In genomic region chr10:5285186-5285585, GRCh38 we compare ENCODE assay signal across 3 cellular contexts.
TF ChIP-seq lines count a peak whose summit lies in the region.

No MANE protein-coding gene starts in this region.

TF ChIP-seq in SK-N-SH, 30 proteins besides CTCF, POLR2A, EP300 and RAD21 (continued from another document):
- TF ChIP-seq RXRA (IDR thresholded peaks at IDR 0.05; ENCODE audit: borderline replicate concordance, low read depth), result no peak
- no peak for TF ChIP-seq MEF2A (IDR thresholded peaks at IDR 0.05; ENCODE audit: borderline replicate concordance, low read depth)
- no peak for TF ChIP-seq FOSL2 (IDR thresholded peaks at IDR 0.05; ENCODE audit: borderline replicate concordance, low read depth)
- TF ChIP-seq MXI1 (IDR thresholded peaks at IDR 0.05; ENCODE audit: low read depth, low read length), result no peak
- TF ChIP-seq RFX5 (IDR thresholded peaks at IDR 0.05; ENCODE audit: low read length), result no peak
- TF ChIP-seq FOXJ3 (CRISPR knock-in tag; IDR thresholded peaks at IDR 0.05), result no peak
- TF ChIP-seq POLR2AphosphoS5 (IDR thresholded peaks at IDR 0.05; ENCODE audit: low read depth, low read length), result no peak
- no peak for TF ChIP-seq GABPA (IDR thresholded peaks at IDR 0.05; ENCODE audit: low read depth)
- TF ChIP-seq NRF1 (IDR thresholded peaks at IDR 0.05; ENCODE audit: low read depth, low read length), result no peak
- no peak for TF ChIP-seq TEAD4 (IDR thresholded peaks at IDR 0.05; ENCODE audit: borderline replicate concordance, insufficient read depth)

TF ChIP-seq in SK-N-SH treated with all-trans-retinoic acid at 6 μM for 48 hours, 23 proteins besides CTCF, POLR2A, EP300 and RAD21 (continued from another document):
- TF ChIP-seq, protein P1, sequence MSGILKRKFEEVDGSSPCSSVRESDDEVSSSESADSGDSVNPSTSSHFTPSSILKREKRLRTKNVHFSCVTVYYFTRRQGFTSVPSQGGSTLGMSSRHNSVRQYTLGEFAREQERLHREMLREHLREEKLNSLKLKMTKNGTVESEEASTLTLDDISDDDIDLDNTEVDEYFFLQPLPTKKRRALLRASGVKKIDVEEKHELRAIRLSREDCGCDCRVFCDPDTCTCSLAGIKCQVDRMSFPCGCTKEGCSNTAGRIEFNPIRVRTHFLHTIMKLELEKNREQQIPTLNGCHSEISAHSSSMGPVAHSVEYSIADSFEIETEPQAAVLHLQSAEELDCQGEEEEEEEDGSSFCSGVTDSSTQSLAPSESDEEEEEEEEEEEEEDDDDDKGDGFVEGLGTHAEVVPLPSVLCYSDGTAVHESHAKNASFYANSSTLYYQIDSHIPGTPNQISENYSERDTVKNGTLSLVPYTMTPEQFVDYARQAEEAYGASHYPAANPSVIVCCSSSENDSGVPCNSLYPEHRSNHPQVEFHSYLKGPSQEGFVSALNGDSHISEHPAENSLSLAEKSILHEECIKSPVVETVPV (CRISPR knock-in tag; IDR thresholded peaks at IDR 0.05), result no peak
- no peak for TF ChIP-seq GLIS3 (CRISPR knock-in tag; IDR thresholded peaks at IDR 0.05)
- no peak for TF ChIP-seq TCF4 (CRISPR knock-in tag; IDR thresholded peaks at IDR 0.05; ENCODE audit: borderline replicate concordance)
- no peak for TF ChIP-seq ZFP3 (CRISPR knock-in tag; IDR thresholded peaks at IDR 0.05)
- TF ChIP-seq BACH2 (CRISPR knock-in tag; IDR thresholded peaks at IDR 0.05; ENCODE audit: borderline replicate concordance), result no peak
- TF ChIP-seq ESRRG (CRISPR knock-in tag; IDR thresholded peaks at IDR 0.05), result no peak
- TF ChIP-seq ZNF8 (CRISPR knock-in tag; IDR thresholded peaks at IDR 0.05), result no peak
- no peak for TF ChIP-seq OSR1 (CRISPR knock-in tag; IDR thresholded peaks at IDR 0.05)
- TF ChIP-seq, protein P2, sequence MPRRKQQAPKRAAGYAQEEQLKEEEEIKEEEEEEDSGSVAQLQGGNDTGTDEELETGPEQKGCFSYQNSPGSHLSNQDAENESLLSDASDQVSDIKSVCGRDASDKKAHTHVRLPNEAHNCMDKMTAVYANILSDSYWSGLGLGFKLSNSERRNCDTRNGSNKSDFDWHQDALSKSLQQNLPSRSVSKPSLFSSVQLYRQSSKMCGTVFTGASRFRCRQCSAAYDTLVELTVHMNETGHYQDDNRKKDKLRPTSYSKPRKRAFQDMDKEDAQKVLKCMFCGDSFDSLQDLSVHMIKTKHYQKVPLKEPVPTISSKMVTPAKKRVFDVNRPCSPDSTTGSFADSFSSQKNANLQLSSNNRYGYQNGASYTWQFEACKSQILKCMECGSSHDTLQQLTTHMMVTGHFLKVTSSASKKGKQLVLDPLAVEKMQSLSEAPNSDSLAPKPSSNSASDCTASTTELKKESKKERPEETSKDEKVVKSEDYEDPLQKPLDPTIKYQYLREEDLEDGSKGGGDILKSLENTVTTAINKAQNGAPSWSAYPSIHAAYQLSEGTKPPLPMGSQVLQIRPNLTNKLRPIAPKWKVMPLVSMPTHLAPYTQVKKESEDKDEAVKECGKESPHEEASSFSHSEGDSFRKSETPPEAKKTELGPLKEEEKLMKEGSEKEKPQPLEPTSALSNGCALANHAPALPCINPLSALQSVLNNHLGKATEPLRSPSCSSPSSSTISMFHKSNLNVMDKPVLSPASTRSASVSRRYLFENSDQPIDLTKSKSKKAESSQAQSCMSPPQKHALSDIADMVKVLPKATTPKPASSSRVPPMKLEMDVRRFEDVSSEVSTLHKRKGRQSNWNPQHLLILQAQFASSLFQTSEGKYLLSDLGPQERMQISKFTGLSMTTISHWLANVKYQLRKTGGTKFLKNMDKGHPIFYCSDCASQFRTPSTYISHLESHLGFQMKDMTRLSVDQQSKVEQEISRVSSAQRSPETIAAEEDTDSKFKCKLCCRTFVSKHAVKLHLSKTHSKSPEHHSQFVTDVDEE (CRISPR knock-in tag; IDR thresholded peaks at IDR 0.05), result no peak
- no peak for TF ChIP-seq CREB5 (CRISPR knock-in tag; IDR thresholded peaks at IDR 0.05; ENCODE audit: low read depth)
- no peak for TF ChIP-seq ZC3H10 (CRISPR knock-in tag; IDR thresholded peaks at IDR 0.05)
- no peak for TF ChIP-seq PPARA (CRISPR knock-in tag; IDR thresholded peaks at IDR 0.05; ENCODE audit: borderline replicate concordance)

TF ChIP-seq in K562, 482 proteins besides CTCF, POLR2A, EP300 and RAD21 (continued from another document):
- TF ChIP-seq CCAR2 (IDR thresholded peaks at IDR 0.05; ENCODE audit: low read depth, low read length) (no peak), RFX1 (IDR thresholded peaks at IDR 0.05) (no peak), ARHGAP35 (IDR thresholded peaks at IDR 0.05; ENCODE audit: partially characterized antibody) (no peak), ZFP36 (IDR thresholded peaks at IDR 0.05; ENCODE audit: low read depth, low read length, partially characterized antibody) (no peak), ZSCAN29 (IDR thresholded peaks at IDR 0.05) (no peak), LARP7 (IDR thresholded peaks at IDR 0.05) (no peak), RUNX1 (IDR thresholded peaks at IDR 0.05; ENCODE audit: low read depth) (no peak), ZBTB17 (CRISPR knock-in tag; IDR thresholded peaks at IDR 0.05) (no peak), TEAD4 (IDR thresholded peaks at IDR 0.05; ENCODE audit: low read length) (no peak), TEAD4 (CRISPR knock-in tag; IDR thresholded peaks at IDR 0.05; ENCODE audit: borderline replicate concordance) (no peak), RB1 (IDR thresholded peaks at IDR 0.05; ENCODE audit: low read depth) (no peak), ARID3A (IDR thresholded peaks at IDR 0.05; ENCODE audit: borderline replicate concordance, low read depth, low read length) (no peak), FOXO4 (CRISPR knock-in tag; IDR thresholded peaks at IDR 0.05) (no peak), SUPT5H (IDR thresholded peaks at IDR 0.05) (no peak)
